Comparison of ENCODE assay signal across 1 cellular context in genomic region chr12:57611810-57612710, GRCh38.
TF ChIP-seq lines count a peak whose summit lies in the region.

No MANE protein-coding gene starts in this region.

TF ChIP-seq in GM12878, 131 proteins besides CTCF, POLR2A, EP300 and RAD21:
- TF ChIP-seq, protein P1, sequence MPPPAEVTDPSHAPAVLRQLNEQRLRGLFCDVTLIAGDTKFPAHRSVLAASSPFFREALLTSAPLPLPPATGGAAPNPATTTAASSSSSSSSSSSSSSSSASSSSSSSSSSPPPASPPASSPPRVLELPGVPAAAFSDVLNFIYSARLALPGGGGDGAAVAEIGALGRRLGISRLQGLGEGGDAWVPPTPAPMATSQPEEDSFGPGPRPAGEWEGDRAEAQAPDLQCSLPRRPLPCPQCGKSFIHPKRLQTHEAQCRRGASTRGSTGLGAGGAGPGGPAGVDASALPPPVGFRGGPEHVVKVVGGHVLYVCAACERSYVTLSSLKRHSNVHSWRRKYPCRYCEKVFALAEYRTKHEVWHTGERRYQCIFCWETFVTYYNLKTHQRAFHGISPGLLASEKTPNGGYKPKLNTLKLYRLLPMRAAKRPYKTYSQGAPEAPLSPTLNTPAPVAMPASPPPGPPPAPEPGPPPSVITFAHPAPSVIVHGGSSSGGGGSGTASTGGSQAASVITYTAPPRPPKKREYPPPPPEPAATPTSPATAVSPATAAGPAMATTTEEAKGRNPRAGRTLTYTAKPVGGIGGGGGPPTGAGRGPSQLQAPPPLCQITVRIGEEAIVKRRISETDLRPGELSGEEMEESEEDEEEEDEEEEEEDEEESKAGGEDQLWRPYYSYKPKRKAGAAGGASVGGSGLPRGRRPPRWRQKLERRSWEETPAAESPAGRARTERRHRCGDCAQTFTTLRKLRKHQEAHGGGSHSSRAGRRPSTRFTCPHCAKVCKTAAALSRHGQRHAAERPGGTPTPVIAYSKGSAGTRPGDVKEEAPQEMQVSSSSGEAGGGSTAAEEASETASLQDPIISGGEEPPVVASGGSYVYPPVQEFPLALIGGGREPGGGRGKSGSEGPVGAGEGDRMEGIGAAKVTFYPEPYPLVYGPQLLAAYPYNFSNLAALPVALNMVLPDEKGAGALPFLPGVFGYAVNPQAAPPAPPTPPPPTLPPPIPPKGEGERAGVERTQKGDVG (CRISPR knock-in tag; IDR thresholded peaks at IDR 0.05) = no peak
- TF ChIP-seq ZBED1 (IDR thresholded peaks at IDR 0.05; ENCODE audit: borderline replicate concordance) = no peak
- TF ChIP-seq PAX5 (IDR thresholded peaks at IDR 0.05; ENCODE audit: borderline replicate concordance, low read depth, low read length) = no peak
- TF ChIP-seq, protein P2, sequence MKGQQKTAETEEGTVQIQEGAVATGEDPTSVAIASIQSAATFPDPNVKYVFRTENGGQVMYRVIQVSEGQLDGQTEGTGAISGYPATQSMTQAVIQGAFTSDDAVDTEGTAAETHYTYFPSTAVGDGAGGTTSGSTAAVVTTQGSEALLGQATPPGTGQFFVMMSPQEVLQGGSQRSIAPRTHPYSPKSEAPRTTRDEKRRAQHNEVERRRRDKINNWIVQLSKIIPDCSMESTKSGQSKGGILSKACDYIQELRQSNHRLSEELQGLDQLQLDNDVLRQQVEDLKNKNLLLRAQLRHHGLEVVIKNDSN (IDR thresholded peaks at IDR 0.05; ENCODE audit: borderline replicate concordance, extremely low read length, insufficient read depth, low read depth, low read length) = no peak
- TF ChIP-seq HDAC2 (IDR thresholded peaks at IDR 0.05) = no peak
- TF ChIP-seq BCL11A (IDR thresholded peaks at IDR 0.05; ENCODE audit: low read depth, low read length) = no peak
- TF ChIP-seq CHD4 (IDR thresholded peaks at IDR 0.05) = no peak
- TF ChIP-seq HSF1 (IDR thresholded peaks at IDR 0.05; ENCODE audit: low read depth, low read length) = no peak
- no peak for TF ChIP-seq BRCA1 (IDR thresholded peaks at IDR 0.05; ENCODE audit: low read depth, low read length)
